ENCODE assay signal across 9 cellular contexts in the genomic region with DNA sequence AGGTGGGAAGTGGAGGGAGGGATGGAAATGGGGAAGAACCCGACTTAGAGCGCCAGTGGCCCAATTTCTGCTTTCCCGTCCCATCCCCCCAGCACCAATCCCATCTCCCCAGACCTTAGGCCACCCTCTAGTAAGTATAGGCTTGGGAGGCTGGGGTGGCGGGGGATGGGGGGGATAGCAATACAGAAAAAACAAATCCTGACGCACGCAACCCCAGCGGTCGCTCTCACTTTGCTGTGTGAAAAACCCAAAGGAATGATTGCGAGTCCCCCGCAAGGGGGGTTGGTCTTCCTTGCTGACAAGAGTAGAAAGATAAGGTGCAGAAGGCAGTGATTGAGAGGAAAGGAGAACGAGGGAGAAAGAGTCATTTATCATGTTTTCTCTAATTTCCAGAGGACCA. TPM values are rescaled to one million over a fixed set of nuclear protein-coding genes. Genes with fewer than 3 reads are reported as not detected.
DNase-seq lines count a peak whose midpoint lies in the region; ATAC-seq and TF ChIP-seq lines count a peak whose summit lies in the region.
"Had no signal": no experiment of that assay in that cellular context is flagged by ENCODE, and none has a peak within 500 bp of the region (broad histone marks: within the 10 kb centered on the region; RNA-seq: fewer than 3 reads in every experiment).

No MANE protein-coding gene starts in this region.

- peaks cover 0 to 11% of the 10 kb centered on the region in 2 donors for H3K36me3 Mint-ChIP-seq in naive B cell

- no peak overlapping the region for H3K27ac ChIP-seq in AG04450 (ENCODE audit: low read depth, low read length)
- peak overlapping the region; percentile 77 to 90 for H3K27ac ChIP-seq in coronary artery
- H3K27ac ChIP-seq: KMS-11 had no signal

- DNase-seq in AG04450 (ENCODE audit: low read depth, low spot score): no peak
- DNase-seq in NCI-H1417 treated with DMSO at 0.1 percent for 48 hours (lab: John Stamatoyannopoulos, UW): peak; percentile 42
- peak; percentile 75 for DNase-seq in coronary artery (ENCODE audit: low spot score)
- DNase-seq in naive B cell: no peak
- no peak for DNase-seq in kidney glomerular epithelial cell (lab: John Stamatoyannopoulos, UW)
- DNase-seq in activated gamma-delta T cell (lab: John Stamatoyannopoulos, UW): no peak

- H3K4me3 ChIP-seq in AG04450 (ENCODE audit: low read depth, low read length) (0 out of 2 replicates have a peak overlapping the region, but pooled peaks have one; percentile 58), coronary artery (peak overlapping the region; percentile 82)

- POLR2A ChIA-PET in AG04450 (lab: Yijun Ruan, JAX): no interaction called here

- H3K27me3 ChIP-seq in AG04450 (ENCODE audit: control insufficient read depth, insufficient read depth, low read length): peaks cover 8% of the 10 kb centered on the region

- peaks cover 48 to 64% (median 57%) of the 10 kb centered on the region in 3 donors for H3K27me3 Mint-ChIP-seq in naive B cell

- H3K4me3 Mint-ChIP-seq in naive B cell: peak overlapping the region; percentile 44 to 85 (median 72)

- TF ChIP-seq CTCF in AG04450 (IDR thresholded peaks at IDR 0.05; ENCODE audit: low read depth, low read length) (no peak), coronary artery (IDR thresholded peaks at IDR 0.05) (no peak)

- no peaks in the 10 kb centered on the region for H3K9me3 ChIP-seq in AG04450 (ENCODE audit: control insufficient read depth, insufficient read depth, low read length)

- CTCF ChIA-PET in AG04450 (lab: Charles Lee): interaction anchor here (0.6 to 1.6 kb wide), 3 partner anchors 52 to 249 kb away, joined by 3 to 8 read pairs (median 6); a partner anchor contains a TSS

- peaks cover 4 to 9% (median 6%) of the 10 kb centered on the region in 3 donors for H3K4me1 Mint-ChIP-seq in naive B cell

- peaks cover 2 to 9% (median 3%) of the 10 kb centered on the region in 7 donors for H3K9me3 Mint-ChIP-seq in naive B cell

- no peak overlapping the region for H3K27ac Mint-ChIP-seq in naive B cell

- no peak for ATAC-seq in naive B cell (ENCODE audit: low read depth in 2 of 2)
- ATAC-seq in HG02852 (IDR thresholded peaks at IDR 0.05; ENCODE audit: unreplicated experiment): no peak
- ATAC-seq in GM21529 (IDR thresholded peaks at IDR 0.05; ENCODE audit: unreplicated experiment): no peak

RNA-seq across cellular contexts. Expression of a gene that starts 0.9 kb away (rescaled TPM):
- polyA plus RNA-seq in AG04450 (2011; rRNA removed): 8.0 and 11.8 TPM in 2 replicates
- polyA minus RNA-seq in AG04450 (2011; rRNA and poly(A)+ RNA removed): 1.7 and 3.0 TPM in 2 replicates
- not detected for polyA plus RNA-seq in naive B cell (ENCODE audit: low read depth in 6 of 6)

RNA-seq across cellular contexts. Expression of a gene that starts 52.2 kb away (rescaled TPM):
- 43.0 and 53.0 TPM in 2 replicates for polyA plus RNA-seq in AG04450 (2011; rRNA removed)
- polyA minus RNA-seq in AG04450 (2011; rRNA and poly(A)+ RNA removed): 12.9 and 19.9 TPM in 2 replicates
- 10 to 100 TPM; 14.3 to 32.7 (median 22.8) TPM for polyA plus RNA-seq in naive B cell (ENCODE audit: low read depth in 6 of 6)

Comparison
In these comparisons a context has a peak if more than half of its experiments do, and no peak if none do; other contexts are left out.
1. DNase-seq: peak in NCI-H1417 treated with DMSO at 0.1 percent for 48 hours (single experiment) and coronary artery (single experiment); none in AG04450 (single experiment), naive B cell (single experiment), kidney glomerular epithelial cell (single experiment) and activated gamma-delta T cell (single experiment).